ENCODE assay signal across 8 cellular contexts in the genomic region with DNA sequence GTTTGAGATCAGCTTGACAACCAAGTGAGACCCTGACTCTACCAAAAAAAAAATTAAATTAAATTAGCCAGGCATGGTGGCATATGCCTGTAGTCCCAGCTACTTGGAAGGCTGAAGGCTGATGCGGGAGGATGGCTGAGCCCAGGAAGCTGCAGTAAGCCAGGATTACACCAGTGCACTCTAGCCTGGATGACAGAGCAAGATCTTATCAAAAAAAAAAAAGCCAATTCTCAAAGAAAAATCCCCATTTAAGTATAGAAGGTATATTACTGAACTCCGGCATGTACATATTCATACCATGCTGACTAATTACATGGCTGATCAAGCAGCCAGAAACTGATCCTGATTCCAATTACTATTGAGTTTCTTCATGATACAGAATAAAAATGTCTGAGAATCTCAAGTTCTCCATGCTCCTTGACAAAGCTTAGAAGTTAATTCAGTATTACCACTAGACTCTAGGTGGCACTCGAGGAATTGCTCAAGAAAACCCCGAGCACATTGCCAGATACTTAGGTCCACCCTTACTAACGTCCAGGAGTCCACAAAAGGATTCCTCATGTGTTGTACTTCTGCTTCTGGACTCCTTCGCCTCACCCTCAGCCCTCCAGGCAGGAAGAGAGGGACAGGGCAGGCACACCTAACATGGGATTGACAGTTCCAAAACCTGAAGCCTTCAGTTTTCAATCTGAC.
DNase-seq lines count a peak whose midpoint lies in the region; ATAC-seq lines count a peak whose summit lies in the region.

No MANE protein-coding gene starts in this region.

- POLR2A ChIA-PET in CD4-positive, alpha-beta memory T cell (lab: Charles Lee; ENCODE audit: partially characterized antibody), result no interaction called here

- H3K36me3 ChIP-seq in CD4-positive, alpha-beta memory T cell (ENCODE audit: insufficient read depth, low read length), result no peaks in the 10 kb centered on the region

- H3K36me3 Mint-ChIP-seq in CD4-positive, alpha-beta memory T cell, result no peaks in the 10 kb centered on the region

- no peak overlapping the region for H3K27ac Mint-ChIP-seq in CD4-positive, alpha-beta memory T cell

- no peaks in the 10 kb centered on the region for H3K27me3 ChIP-seq in CD4-positive, alpha-beta memory T cell (ENCODE audit: insufficient read depth, low read length)

- H3K27me3 Mint-ChIP-seq in CD4-positive, alpha-beta memory T cell, result peaks cover 8 to 11% of the 10 kb centered on the region in 2 donors

- H3K4me1 Mint-ChIP-seq in CD4-positive, alpha-beta memory T cell, result no peaks in the 10 kb centered on the region

- ATAC-seq in GM18520 (IDR thresholded peaks at IDR 0.05; ENCODE audit: unreplicated experiment) (peak; percentile 62), HG03039 (IDR thresholded peaks at IDR 0.05; ENCODE audit: unreplicated experiment) (peak; percentile 60)

- no peaks in the 10 kb centered on the region for H3K9me3 ChIP-seq in CD4-positive, alpha-beta memory T cell (ENCODE audit: control insufficient read depth in 1 of 2, low read length in 2 of 2)

- CTCF ChIA-PET in CD4-positive, alpha-beta memory T cell (lab: Charles Lee; ENCODE audit: partially characterized antibody), result interaction anchor here (0.6 kb wide), 1 partner anchor 562 kb away, joined by 3 read pairs; no protein-coding TSS in a partner anchor

- no peak overlapping the region for H3K27ac ChIP-seq in CD4-positive, alpha-beta memory T cell (ENCODE audit: low read depth, low read length)

- peak; percentile 86 for DNase-seq in AG08395 (ENCODE audit: low spot score)
- DNase-seq in NOMO-1 (lab: John Stamatoyannopoulos, UW; ENCODE audit: unreplicated experiment in 2 of 2), result peak; percentile 20 to 59
- peak; percentile 83 for DNase-seq in dermis blood vessel endothelial cell
- peak; percentile 36 for DNase-seq in midbrain (lab: John Stamatoyannopoulos, UW)
- no peak for DNase-seq in CD4-positive, alpha-beta memory T cell
- DNase-seq in NCI-H1105 (lab: John Stamatoyannopoulos, UW), result no peak

- no peaks in the 10 kb centered on the region for H3K4me1 ChIP-seq in CD4-positive, alpha-beta memory T cell (ENCODE audit: insufficient read depth, low read length)

- intact Hi-C loops in CD4-positive, alpha-beta memory T cell (cut with micrococcal nuclease), result no loop called here

- H3K4me3 ChIP-seq in CD4-positive, alpha-beta memory T cell (ENCODE audit: low read length in 2 of 2), result no peak overlapping the region

- no peaks in the 10 kb centered on the region for H3K9me3 Mint-ChIP-seq in CD4-positive, alpha-beta memory T cell

- H3K4me3 Mint-ChIP-seq in CD4-positive, alpha-beta memory T cell, result no peak overlapping the region

Comparison
In these comparisons a context has a peak if more than half of its experiments do, and no peak if none do; other contexts are left out.
1. DNase-seq: peak in AG08395 (single experiment), NOMO-1 (2 of 2), dermis blood vessel endothelial cell (single experiment) and midbrain (single experiment); none in CD4-positive, alpha-beta memory T cell (0 of 5) and NCI-H1105 (single experiment).